ENCODE assay signal across 8 cellular contexts in genomic region chr6:158808918-158809678, GRCh38. TPM values are rescaled to one million over a fixed set of nuclear protein-coding genes. Genes with fewer than 3 reads are reported as not detected.
DNase-seq lines count a peak whose midpoint lies in the region; ATAC-seq and TF ChIP-seq lines count a peak whose summit lies in the region.

No MANE protein-coding gene starts in this region.

- WGBS in right lobe of liver (ENCODE audit: insufficient coverage, low coverage, low lambda C conversion rate, missing lambda C conversion rate): 51% methylated on average over 7 of the region's 8 CpGs

- H3K36me3 ChIP-seq in SU-DHL-6 (ENCODE audit: low read length) (peaks cover 13% of the 10 kb centered on the region; the same call in 1 of the 2 replicates), right lobe of liver (peaks cover 0 to 11% (median 0%) of the 10 kb centered on the region in 4 donors)

- H3K9me3 ChIP-seq in SU-DHL-6 (ENCODE audit: insufficient read depth, low read length) (no peaks in the 10 kb centered on the region), right lobe of liver (no peaks in the 10 kb centered on the region)

- H3K4me1 ChIP-seq in right lobe of liver: peaks cover 0 to 38% (median 0%) of the 10 kb centered on the region in 4 donors

- DNase-seq in activated naive CD4-positive, alpha-beta T cell treated with anti-CD3 and anti-CD28 coated beads, Interleukin-2, amount 50 U/mL, for 16 hours: no peak
- DNase-seq in right lobe of liver (peak in 1 of 3 donors; percentile 31), posterior vena cava (ENCODE audit: low spot score) (no peak), cerebellar cortex (ENCODE audit: low spot score) (no peak)
- DNase-seq in activated CD4-positive, alpha-beta T cell treated with anti-CD3 and anti-CD28 coated beads, Interleukin-2, amount 50 U/mL, for 48 hours: no peak

- H3F3A ChIP-seq in SU-DHL-6 (ENCODE audit: insufficient read depth): peaks cover 90% of the 10 kb centered on the region

- H3K4me3 Mint-ChIP-seq in activated naive CD4-positive, alpha-beta T cell treated with anti-CD3 and anti-CD28 coated beads, Interleukin-2, amount 50 U/mL, for 24 hours: peak overlapping the region; percentile 49

- no peaks in the 10 kb centered on the region for H3K27me3 ChIP-seq in SU-DHL-6 (ENCODE audit: low read length)
- no peaks in the 10 kb centered on the region for H3K27me3 ChIP-seq in right lobe of liver

- intact Hi-C loops in right lobe of liver (cut with DNase I) (no loop called here), posterior vena cava (cut with DNase I) (no loop called here)

- H3K27ac ChIP-seq in SU-DHL-6 (ENCODE audit: low read depth, low read length) (peak overlapping the region; percentile 96), right lobe of liver (peak overlapping the region; percentile 10 to 25 (median 13))

- ATAC-seq in HG02973 (IDR thresholded peaks at IDR 0.05; ENCODE audit: unreplicated experiment) (peak; percentile 61), right lobe of liver (peak; percentile 60 to 70 (median 64))

- H2AFZ ChIP-seq in SU-DHL-6 (ENCODE audit: low read depth, low read length, severe bottlenecking): no peak overlapping the region

- H3K9ac ChIP-seq in SU-DHL-6 (ENCODE audit: low read length): peak overlapping the region; percentile 87

- no peak for TF ChIP-seq POLR2A in right lobe of liver (IDR thresholded peaks at IDR 0.05)

- no peaks in the 10 kb centered on the region for H3K27me3 Mint-ChIP-seq in activated naive CD4-positive, alpha-beta T cell treated with anti-CD3 and anti-CD28 coated beads, Interleukin-2, amount 50 U/mL, for 24 hours

- H3K4me3 ChIP-seq in SU-DHL-6 (ENCODE audit: insufficient read depth, low read length, poor library complexity, severe bottlenecking): peak overlapping the region; percentile 76
- H3K4me3 ChIP-seq in right lobe of liver: no peak overlapping the region

- TF ChIP-seq CTCF in SU-DHL-6 (IDR thresholded peaks at IDR 0.05; ENCODE audit: insufficient read depth, low read length, poor library complexity, severe bottlenecking): no peak
- TF ChIP-seq CTCF in right lobe of liver (IDR thresholded peaks at IDR 0.05): no peak

- no peaks in the 10 kb centered on the region for H3K9me2 ChIP-seq in SU-DHL-6 (replicated peaks; ENCODE audit: insufficient read depth, low read length)

- H4K20me1 ChIP-seq in SU-DHL-6 (ENCODE audit: low read depth, low read length): peaks cover 7% of the 10 kb centered on the region; the same call in 1 of the 2 replicates

- H3K79me2 ChIP-seq in SU-DHL-6 (ENCODE audit: insufficient read depth, low read length): peaks cover 90% of the 10 kb centered on the region

- no peaks in the 10 kb centered on the region for H3K9me3 Mint-ChIP-seq in activated naive CD4-positive, alpha-beta T cell treated with anti-CD3 and anti-CD28 coated beads, Interleukin-2, amount 50 U/mL, for 24 hours

- peak overlapping the region; percentile 68 for H3K27ac Mint-ChIP-seq in activated naive CD4-positive, alpha-beta T cell treated with anti-CD3 and anti-CD28 coated beads, Interleukin-2, amount 50 U/mL, for 24 hours

- H3K4me2 ChIP-seq in SU-DHL-6 (ENCODE audit: low read depth, low read length, poor library complexity, severe bottlenecking): peak overlapping the region; percentile 76

- peaks cover 53% of the 10 kb centered on the region for H3K36me3 Mint-ChIP-seq in activated naive CD4-positive, alpha-beta T cell treated with anti-CD3 and anti-CD28 coated beads, Interleukin-2, amount 50 U/mL, for 24 hours

- H3K4me1 Mint-ChIP-seq in activated naive CD4-positive, alpha-beta T cell treated with anti-CD3 and anti-CD28 coated beads, Interleukin-2, amount 50 U/mL, for 24 hours: peaks cover 98% of the 10 kb centered on the region

RNA-seq across cellular contexts. Expression of gene EZR, which starts 10.1 kb away (rescaled TPM):
- total RNA-seq in right lobe of liver (100 to 1,000 TPM in 1 of 6 experiments, 10 to 100 TPM in 5; 26.4 to 161 (median 35.9) TPM), posterior vena cava (10 to 100 TPM; 65.1 to 71.7 TPM)
